Comparison of ENCODE assay signal across 1 cellular context in the genomic region with DNA sequence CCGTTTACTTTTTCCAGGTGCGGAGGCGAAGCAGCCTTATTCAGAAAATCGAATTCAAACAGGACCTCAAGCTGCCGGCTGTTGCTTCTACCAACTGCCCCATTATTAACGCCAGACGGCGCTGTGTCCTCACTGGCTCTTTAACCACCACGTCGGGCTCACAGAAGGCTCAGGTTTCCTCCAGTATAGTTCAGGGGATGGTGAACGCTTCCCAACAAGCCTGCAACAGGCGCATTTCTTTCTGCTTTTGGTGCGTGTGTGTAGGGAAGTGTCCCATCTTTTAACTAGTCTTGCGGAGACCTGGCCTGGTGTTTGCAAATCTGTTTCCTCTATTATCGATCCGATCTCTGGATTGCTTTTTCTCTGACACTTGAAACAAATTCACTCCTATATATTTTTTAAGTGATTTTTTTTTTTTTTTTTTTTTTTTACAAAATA.
TF ChIP-seq lines count a peak whose summit lies in the region.

No MANE protein-coding gene starts in this region.

TF ChIP-seq in HEK293, 187 proteins besides CTCF, POLR2A, EP300 and RAD21 (continued from another document and continues in another):
- TF ChIP-seq, protein P1, sequence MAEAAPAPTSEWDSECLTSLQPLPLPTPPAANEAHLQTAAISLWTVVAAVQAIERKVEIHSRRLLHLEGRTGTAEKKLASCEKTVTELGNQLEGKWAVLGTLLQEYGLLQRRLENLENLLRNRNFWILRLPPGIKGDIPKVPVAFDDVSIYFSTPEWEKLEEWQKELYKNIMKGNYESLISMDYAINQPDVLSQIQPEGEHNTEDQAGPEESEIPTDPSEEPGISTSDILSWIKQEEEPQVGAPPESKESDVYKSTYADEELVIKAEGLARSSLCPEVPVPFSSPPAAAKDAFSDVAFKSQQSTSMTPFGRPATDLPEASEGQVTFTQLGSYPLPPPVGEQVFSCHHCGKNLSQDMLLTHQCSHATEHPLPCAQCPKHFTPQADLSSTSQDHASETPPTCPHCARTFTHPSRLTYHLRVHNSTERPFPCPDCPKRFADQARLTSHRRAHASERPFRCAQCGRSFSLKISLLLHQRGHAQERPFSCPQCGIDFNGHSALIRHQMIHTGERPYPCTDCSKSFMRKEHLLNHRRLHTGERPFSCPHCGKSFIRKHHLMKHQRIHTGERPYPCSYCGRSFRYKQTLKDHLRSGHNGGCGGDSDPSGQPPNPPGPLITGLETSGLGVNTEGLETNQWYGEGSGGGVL (tag by site-specific recombination; IDR thresholded peaks at IDR 0.05), result no peak
- no peak for TF ChIP-seq ZNF555 (tag by site-specific recombination; conservative IDR thresholded peaks at IDR 0.05)
- no peak for TF ChIP-seq ZFP3 (tag by site-specific recombination; IDR thresholded peaks at IDR 0.05; ENCODE audit: low read depth)
- TF ChIP-seq, protein P2, sequence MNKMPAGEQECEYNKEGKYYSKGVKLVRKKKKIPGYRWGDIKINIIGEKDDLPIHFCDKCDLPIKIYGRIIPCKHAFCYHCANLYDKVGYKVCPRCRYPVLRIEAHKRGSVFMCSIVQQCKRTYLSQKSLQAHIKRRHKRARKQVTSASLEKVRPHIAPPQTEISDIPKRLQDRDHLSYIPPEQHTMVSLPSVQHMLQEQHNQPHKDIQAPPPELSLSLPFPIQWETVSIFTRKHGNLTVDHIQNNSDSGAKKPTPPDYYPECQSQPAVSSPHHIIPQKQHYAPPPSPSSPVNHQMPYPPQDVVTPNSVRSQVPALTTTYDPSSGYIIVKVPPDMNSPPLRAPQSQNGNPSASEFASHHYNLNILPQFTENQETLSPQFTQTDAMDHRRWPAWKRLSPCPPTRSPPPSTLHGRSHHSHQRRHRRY (tag by site-specific recombination; IDR thresholded peaks at IDR 0.05), result no peak
- TF ChIP-seq BCL11B (tag by site-specific recombination; IDR thresholded peaks at IDR 0.05; ENCODE audit: low read depth), result no peak
- TF ChIP-seq, protein P3, sequence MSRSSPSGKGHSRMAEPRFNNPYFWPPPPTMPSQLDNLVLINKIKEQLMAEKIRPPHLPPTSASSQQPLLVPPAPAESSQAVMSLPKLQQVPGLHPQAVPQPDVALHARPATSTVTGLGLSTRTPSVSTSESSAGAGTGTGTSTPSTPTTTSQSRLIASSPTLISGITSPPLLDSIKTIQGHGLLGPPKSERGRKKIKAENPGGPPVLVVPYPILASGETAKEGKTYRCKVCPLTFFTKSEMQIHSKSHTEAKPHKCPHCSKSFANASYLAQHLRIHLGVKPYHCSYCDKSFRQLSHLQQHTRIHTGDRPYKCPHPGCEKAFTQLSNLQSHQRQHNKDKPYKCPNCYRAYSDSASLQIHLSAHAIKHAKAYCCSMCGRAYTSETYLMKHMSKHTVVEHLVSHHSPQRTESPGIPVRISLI (tag by site-specific recombination; IDR thresholded peaks at IDR 0.05), result peak; percentile 78; the same call in 1 of the 2 replicates
- no peak for TF ChIP-seq ZNF670 (tag by site-specific recombination; IDR thresholded peaks at IDR 0.05; ENCODE audit: low read depth)
- TF ChIP-seq, protein P4, sequence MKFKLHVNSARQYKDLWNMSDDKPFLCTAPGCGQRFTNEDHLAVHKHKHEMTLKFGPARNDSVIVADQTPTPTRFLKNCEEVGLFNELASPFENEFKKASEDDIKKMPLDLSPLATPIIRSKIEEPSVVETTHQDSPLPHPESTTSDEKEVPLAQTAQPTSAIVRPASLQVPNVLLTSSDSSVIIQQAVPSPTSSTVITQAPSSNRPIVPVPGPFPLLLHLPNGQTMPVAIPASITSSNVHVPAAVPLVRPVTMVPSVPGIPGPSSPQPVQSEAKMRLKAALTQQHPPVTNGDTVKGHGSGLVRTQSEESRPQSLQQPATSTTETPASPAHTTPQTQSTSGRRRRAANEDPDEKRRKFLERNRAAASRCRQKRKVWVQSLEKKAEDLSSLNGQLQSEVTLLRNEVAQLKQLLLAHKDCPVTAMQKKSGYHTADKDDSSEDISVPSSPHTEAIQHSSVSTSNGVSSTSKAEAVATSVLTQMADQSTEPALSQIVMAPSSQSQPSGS (tag by site-specific recombination; IDR thresholded peaks at IDR 0.05; ENCODE audit: low read depth), result no peak
- TF ChIP-seq ZNF830 (tag by site-specific recombination; IDR thresholded peaks at IDR 0.05; ENCODE audit: low read depth), result no peak
- TF ChIP-seq, protein P5, sequence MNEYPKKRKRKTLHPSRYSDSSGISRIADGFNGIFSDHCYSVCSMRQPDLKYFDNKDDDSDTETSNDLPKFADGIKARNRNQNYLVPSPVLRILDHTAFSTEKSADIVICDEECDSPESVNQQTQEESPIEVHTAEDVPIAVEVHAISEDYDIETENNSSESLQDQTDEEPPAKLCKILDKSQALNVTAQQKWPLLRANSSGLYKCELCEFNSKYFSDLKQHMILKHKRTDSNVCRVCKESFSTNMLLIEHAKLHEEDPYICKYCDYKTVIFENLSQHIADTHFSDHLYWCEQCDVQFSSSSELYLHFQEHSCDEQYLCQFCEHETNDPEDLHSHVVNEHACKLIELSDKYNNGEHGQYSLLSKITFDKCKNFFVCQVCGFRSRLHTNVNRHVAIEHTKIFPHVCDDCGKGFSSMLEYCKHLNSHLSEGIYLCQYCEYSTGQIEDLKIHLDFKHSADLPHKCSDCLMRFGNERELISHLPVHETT (tag by site-specific recombination; IDR thresholded peaks at IDR 0.05), result peak; percentile 79
- no peak for TF ChIP-seq ZNF211 (tag by site-specific recombination; IDR thresholded peaks at IDR 0.05; ENCODE audit: low read depth)
- no peak for TF ChIP-seq ZNF658 (tag by site-specific recombination; IDR thresholded peaks at IDR 0.05)
- TF ChIP-seq SALL2 (tag by site-specific recombination; IDR thresholded peaks at IDR 0.05; ENCODE audit: borderline replicate concordance), result no peak
- TF ChIP-seq, protein P6, sequence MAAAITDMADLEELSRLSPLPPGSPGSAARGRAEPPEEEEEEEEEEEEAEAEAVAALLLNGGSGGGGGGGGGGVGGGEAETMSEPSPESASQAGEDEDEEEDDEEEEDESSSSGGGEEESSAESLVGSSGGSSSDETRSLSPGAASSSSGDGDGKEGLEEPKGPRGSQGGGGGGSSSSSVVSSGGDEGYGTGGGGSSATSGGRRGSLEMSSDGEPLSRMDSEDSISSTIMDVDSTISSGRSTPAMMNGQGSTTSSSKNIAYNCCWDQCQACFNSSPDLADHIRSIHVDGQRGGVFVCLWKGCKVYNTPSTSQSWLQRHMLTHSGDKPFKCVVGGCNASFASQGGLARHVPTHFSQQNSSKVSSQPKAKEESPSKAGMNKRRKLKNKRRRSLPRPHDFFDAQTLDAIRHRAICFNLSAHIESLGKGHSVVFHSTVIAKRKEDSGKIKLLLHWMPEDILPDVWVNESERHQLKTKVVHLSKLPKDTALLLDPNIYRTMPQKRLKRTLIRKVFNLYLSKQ (tag by site-specific recombination; IDR thresholded peaks at IDR 0.05; ENCODE audit: borderline replicate concordance), result no peak
- TF ChIP-seq ZNF133 (tag by site-specific recombination; IDR thresholded peaks at IDR 0.05), result no peak
- TF ChIP-seq, protein P7, sequence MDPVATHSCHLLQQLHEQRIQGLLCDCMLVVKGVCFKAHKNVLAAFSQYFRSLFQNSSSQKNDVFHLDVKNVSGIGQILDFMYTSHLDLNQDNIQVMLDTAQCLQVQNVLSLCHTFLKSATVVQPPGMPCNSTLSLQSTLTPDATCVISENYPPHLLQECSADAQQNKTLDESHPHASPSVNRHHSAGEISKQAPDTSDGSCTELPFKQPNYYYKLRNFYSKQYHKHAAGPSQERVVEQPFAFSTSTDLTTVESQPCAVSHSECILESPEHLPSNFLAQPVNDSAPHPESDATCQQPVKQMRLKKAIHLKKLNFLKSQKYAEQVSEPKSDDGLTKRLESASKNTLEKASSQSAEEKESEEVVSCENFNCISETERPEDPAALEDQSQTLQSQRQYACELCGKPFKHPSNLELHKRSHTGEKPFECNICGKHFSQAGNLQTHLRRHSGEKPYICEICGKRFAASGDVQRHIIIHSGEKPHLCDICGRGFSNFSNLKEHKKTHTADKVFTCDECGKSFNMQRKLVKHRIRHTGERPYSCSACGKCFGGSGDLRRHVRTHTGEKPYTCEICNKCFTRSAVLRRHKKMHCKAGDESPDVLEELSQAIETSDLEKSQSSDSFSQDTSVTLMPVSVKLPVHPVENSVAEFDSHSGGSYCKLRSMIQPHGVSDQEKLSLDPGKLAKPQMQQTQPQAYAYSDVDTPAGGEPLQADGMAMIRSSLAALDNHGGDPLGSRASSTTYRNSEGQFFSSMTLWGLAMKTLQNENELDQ (tag by site-specific recombination; IDR thresholded peaks at IDR 0.05; ENCODE audit: low read depth), result no peak
- peak; percentile 36; the same call in 1 of the 2 replicates for TF ChIP-seq KLF10 (tag by site-specific recombination; IDR thresholded peaks at IDR 0.05)
- no peak for TF ChIP-seq ZNF157 (tag by site-specific recombination; IDR thresholded peaks at IDR 0.05)
- peak; percentile 84 for TF ChIP-seq ZNF341 (tag by site-specific recombination; IDR thresholded peaks at IDR 0.05; ENCODE audit: low read depth)
- TF ChIP-seq GFI1B (tag by site-specific recombination; IDR thresholded peaks at IDR 0.05), result no peak
- no peak for TF ChIP-seq ZNF571 (tag by site-specific recombination; IDR thresholded peaks at IDR 0.05)
- TF ChIP-seq, protein P8, sequence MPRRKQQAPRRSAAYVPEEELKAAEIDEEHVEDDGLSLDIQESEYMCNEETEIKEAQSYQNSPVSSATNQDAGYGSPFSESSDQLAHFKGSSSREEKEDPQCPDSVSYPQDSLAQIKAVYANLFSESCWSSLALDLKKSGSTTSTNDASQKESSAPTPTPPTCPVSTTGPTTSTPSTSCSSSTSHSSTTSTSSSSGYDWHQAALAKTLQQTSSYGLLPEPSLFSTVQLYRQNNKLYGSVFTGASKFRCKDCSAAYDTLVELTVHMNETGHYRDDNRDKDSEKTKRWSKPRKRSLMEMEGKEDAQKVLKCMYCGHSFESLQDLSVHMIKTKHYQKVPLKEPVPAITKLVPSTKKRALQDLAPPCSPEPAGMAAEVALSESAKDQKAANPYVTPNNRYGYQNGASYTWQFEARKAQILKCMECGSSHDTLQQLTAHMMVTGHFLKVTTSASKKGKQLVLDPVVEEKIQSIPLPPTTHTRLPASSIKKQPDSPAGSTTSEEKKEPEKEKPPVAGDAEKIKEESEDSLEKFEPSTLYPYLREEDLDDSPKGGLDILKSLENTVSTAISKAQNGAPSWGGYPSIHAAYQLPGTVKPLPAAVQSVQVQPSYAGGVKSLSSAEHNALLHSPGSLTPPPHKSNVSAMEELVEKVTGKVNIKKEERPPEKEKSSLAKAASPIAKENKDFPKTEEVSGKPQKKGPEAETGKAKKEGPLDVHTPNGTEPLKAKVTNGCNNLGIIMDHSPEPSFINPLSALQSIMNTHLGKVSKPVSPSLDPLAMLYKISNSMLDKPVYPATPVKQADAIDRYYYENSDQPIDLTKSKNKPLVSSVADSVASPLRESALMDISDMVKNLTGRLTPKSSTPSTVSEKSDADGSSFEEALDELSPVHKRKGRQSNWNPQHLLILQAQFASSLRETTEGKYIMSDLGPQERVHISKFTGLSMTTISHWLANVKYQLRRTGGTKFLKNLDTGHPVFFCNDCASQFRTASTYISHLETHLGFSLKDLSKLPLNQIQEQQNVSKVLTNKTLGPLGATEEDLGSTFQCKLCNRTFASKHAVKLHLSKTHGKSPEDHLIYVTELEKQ (tag by site-specific recombination; IDR thresholded peaks at IDR 0.05; ENCODE audit: borderline replicate concordance), result no peak
- TF ChIP-seq FEZF1 (tag by site-specific recombination; IDR thresholded peaks at IDR 0.05), result no peak
- TF ChIP-seq SETDB1 (IDR thresholded peaks at IDR 0.05; ENCODE audit: insufficient read length, low read length), result no peak
- TF ChIP-seq ZNF140 (tag by site-specific recombination; IDR thresholded peaks at IDR 0.05), result no peak
- TF ChIP-seq ZNF155 (tag by site-specific recombination; IDR thresholded peaks at IDR 0.05), result no peak
- TF ChIP-seq ZNF677 (tag by site-specific recombination; IDR thresholded peaks at IDR 0.05), result no peak
- TF ChIP-seq ZNF37A (tag by site-specific recombination; IDR thresholded peaks at IDR 0.05), result no peak
- TF ChIP-seq, protein P9, sequence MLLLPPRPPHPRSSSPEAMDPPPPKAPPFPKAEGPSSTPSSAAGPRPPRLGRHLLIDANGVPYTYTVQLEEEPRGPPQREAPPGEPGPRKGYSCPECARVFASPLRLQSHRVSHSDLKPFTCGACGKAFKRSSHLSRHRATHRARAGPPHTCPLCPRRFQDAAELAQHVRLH (tag by site-specific recombination; IDR thresholded peaks at IDR 0.05), result 0 out of 2 replicates have a peak, but pooled peaks have one; percentile 32
- no peak for TF ChIP-seq ZNF266 (tag by site-specific recombination; IDR thresholded peaks at IDR 0.05; ENCODE audit: low read depth)
- no peak for TF ChIP-seq ZNF138 (tag by site-specific recombination; IDR thresholded peaks at IDR 0.05; ENCODE audit: borderline replicate concordance)
- TF ChIP-seq ZNF791 (tag by site-specific recombination; IDR thresholded peaks at IDR 0.05), result no peak
- TF ChIP-seq SCRT2 (tag by site-specific recombination; IDR thresholded peaks at IDR 0.05), result peak; percentile 100
- no peak for TF ChIP-seq ZNF837 (tag by site-specific recombination; IDR thresholded peaks at IDR 0.05)
- no peak for TF ChIP-seq ZNF768 (tag by site-specific recombination; IDR thresholded peaks at IDR 0.05)
- TF ChIP-seq, protein P10, sequence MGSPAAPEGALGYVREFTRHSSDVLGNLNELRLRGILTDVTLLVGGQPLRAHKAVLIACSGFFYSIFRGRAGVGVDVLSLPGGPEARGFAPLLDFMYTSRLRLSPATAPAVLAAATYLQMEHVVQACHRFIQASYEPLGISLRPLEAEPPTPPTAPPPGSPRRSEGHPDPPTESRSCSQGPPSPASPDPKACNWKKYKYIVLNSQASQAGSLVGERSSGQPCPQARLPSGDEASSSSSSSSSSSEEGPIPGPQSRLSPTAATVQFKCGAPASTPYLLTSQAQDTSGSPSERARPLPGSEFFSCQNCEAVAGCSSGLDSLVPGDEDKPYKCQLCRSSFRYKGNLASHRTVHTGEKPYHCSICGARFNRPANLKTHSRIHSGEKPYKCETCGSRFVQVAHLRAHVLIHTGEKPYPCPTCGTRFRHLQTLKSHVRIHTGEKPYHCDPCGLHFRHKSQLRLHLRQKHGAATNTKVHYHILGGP (tag by site-specific recombination; IDR thresholded peaks at IDR 0.05), result no peak
- TF ChIP-seq ZNF239 (tag by site-specific recombination; IDR thresholded peaks at IDR 0.05), result no peak
- no peak for TF ChIP-seq ZFP41 (tag by site-specific recombination; IDR thresholded peaks at IDR 0.05; ENCODE audit: borderline replicate concordance)
- TF ChIP-seq, protein P11, sequence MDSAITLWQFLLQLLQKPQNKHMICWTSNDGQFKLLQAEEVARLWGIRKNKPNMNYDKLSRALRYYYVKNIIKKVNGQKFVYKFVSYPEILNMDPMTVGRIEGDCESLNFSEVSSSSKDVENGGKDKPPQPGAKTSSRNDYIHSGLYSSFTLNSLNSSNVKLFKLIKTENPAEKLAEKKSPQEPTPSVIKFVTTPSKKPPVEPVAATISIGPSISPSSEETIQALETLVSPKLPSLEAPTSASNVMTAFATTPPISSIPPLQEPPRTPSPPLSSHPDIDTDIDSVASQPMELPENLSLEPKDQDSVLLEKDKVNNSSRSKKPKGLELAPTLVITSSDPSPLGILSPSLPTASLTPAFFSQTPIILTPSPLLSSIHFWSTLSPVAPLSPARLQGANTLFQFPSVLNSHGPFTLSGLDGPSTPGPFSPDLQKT (IDR thresholded peaks at IDR 0.05; ENCODE audit: borderline replicate concordance, low read depth, low read length), result no peak
